In genomic region chr11:34629711-34630110, GRCh38 we compare ENCODE assay signal across 34 cellular contexts. TPM values are rescaled to one million over a fixed set of nuclear protein-coding genes. Genes with fewer than 3 reads are reported as not detected.
DNase-seq lines count a peak whose midpoint lies in the region; ATAC-seq and TF ChIP-seq lines count a peak whose summit lies in the region.
"Had no signal": no experiment of that assay in that cellular context is flagged by ENCODE, and none has a peak within 500 bp of the region (broad histone marks: within the 10 kb centered on the region; RNA-seq: fewer than 3 reads in every experiment).

No MANE protein-coding gene starts in this region.

- H3K4me1 ChIP-seq in breast epithelium = peaks cover 0 to 7% of the 10 kb centered on the region in 2 donors
- no peaks in the 10 kb centered on the region for H3K4me1 ChIP-seq in right cardiac atrium (ENCODE audit: control insufficient read depth, insufficient read depth, low read length)
- H3K4me1 ChIP-seq: SJCRH30 had no signal

- POLR2A ChIA-PET in MCF 10A (lab: Yijun Ruan, JAX) = interaction anchor here (0.6 to 1.4 kb wide), 2 partner anchors 11 to 249 kb away, joined by 3 read pairs; no protein-coding TSS in a partner anchor

- H3K27me3 Mint-ChIP-seq in MCF 10A (ENCODE audit: insufficient read depth, unreplicated experiment) = no peaks in the 10 kb centered on the region

- TF ChIP-seq CTCF in breast epithelium (IDR thresholded peaks at IDR 0.05) (no peak), MCF 10A (IDR thresholded peaks at IDR 0.05; ENCODE audit: unreplicated experiment) (no peak), VCaP (conservative IDR thresholded peaks at IDR 0.05) (no peak)

- no peaks in the 10 kb centered on the region for H3K36me3 Mint-ChIP-seq in MCF 10A (ENCODE audit: insufficient read depth, unreplicated experiment)
- H3K36me3 Mint-ChIP-seq: CD4-positive, alpha-beta memory T cell had no signal

- H3K27me3 ChIP-seq in breast epithelium (no peaks in the 10 kb centered on the region), right cardiac atrium (ENCODE audit: control insufficient read depth, insufficient read depth) (no peaks in the 10 kb centered on the region)
- H3K27me3 ChIP-seq: right lobe of liver, SJCRH30 had no signal

- CTCF ChIA-PET in MCF 10A (lab: Yijun Ruan, JAX) = interaction anchor here (1.9 kb wide), 1 partner anchor 11 kb away, joined by 4 read pairs; no protein-coding TSS in a partner anchor

- H3K9me3 ChIP-seq in breast epithelium (no peaks in the 10 kb centered on the region), right cardiac atrium (ENCODE audit: control insufficient read depth, low read length) (no peaks in the 10 kb centered on the region)
- H3K9me3 ChIP-seq: right lobe of liver, SJCRH30, spleen had no signal

- H3K27ac ChIP-seq in breast epithelium (peak overlapping the region; percentile 80 to 89), VCaP (peak overlapping the region; percentile 100), right cardiac atrium (ENCODE audit: low read length) (no peak overlapping the region)
- H3K27ac ChIP-seq: KMS-11, right lobe of liver, SJCRH30, spleen had no signal

- no peak overlapping the region for H3K4me3 Mint-ChIP-seq in MCF 10A (ENCODE audit: unreplicated experiment)
- H3K4me3 Mint-ChIP-seq: activated CD4-positive, alpha-beta T cell treated with anti-CD3 and anti-CD28 coated beads, Interleukin-2, amount 10 ng/mL, durations not matched to agents 24 days and 14 days; activated naive CD8-positive, alpha-beta T cell treated with anti-CD3 and anti-CD28 coated beads, Interleukin-2, amount 10 ng/mL, durations not matched to agents 7 days and 5 days; activated T-cell treated with anti-CD3 and anti-CD28 coated beads, Interleukin-2, amount 50 U/mL, for 24 hours; CD4-positive, alpha-beta memory T cell; effector memory CD8-positive, alpha-beta T cell had no signal

- ATAC-seq in right cardiac atrium = no peak
- no peak for ATAC-seq in activated CD4-positive, CD25-positive, alpha-beta regulatory T cell treated with anti-CD3 and anti-CD28 coated beads, Interleukin-2, amount 50 U/mL, for 24 hours
- ATAC-seq: effector memory CD8-positive, alpha-beta T cell; right lobe of liver had no signal

- no peaks in the 10 kb centered on the region for H3K36me3 ChIP-seq in breast epithelium
- H3K36me3 ChIP-seq: right lobe of liver, SJCRH30, spleen had no signal

- intact Hi-C loops in breast epithelium (cut with DNase I; ENCODE audit: low total_unique reads) (no loop called here), MCF 10A (cut with micrococcal nuclease) (no loop called here), right cardiac atrium (cut with DNase I) (no loop called here)

- no peak overlapping the region for H3K27ac Mint-ChIP-seq in MCF 10A (ENCODE audit: low read depth, unreplicated experiment)
- H3K27ac Mint-ChIP-seq: activated CD4-positive, alpha-beta T cell treated with anti-CD3 and anti-CD28 coated beads, Interleukin-2, amount 10 ng/mL, durations not matched to agents 24 days and 14 days; activated naive CD8-positive, alpha-beta T cell treated with anti-CD3 and anti-CD28 coated beads, Interleukin-2, amount 10 ng/mL, durations not matched to agents 7 days and 5 days; activated T-cell treated with anti-CD3 and anti-CD28 coated beads, Interleukin-2, amount 50 U/mL, for 24 hours; CD4-positive, alpha-beta memory T cell; effector memory CD8-positive, alpha-beta T cell had no signal

- BruUV-seq in MCF 10A (replicated peaks; lab: Mats Ljungman, UMichigan) = no TSS peak

- DNase-seq in breast epithelium (ENCODE audit: low spot score in 2 of 2) = no peak
- no peak for DNase-seq in MCF 10A (ENCODE audit: unreplicated experiment)
- peak; percentile 72 for DNase-seq in kidney tubule cell (ENCODE audit: low spot score)
- DNase-seq in right cardiac atrium = no peak
- no peak for DNase-seq in SW 1271 (lab: John Stamatoyannopoulos, UW)
- DNase-seq in NCI-H2107 (lab: John Stamatoyannopoulos, UW) = no peak
- DNase-seq: activated CD4-positive, alpha-beta T cell treated with anti-CD3 and anti-CD28 coated beads, Interleukin-2, amount 10 ng/mL, durations not matched to agents 24 days and 14 days; activated effector memory CD4-positive, alpha-beta T cell treated with anti-CD3 and anti-CD28 coated beads, Interleukin-2, amount 50 U/mL, for 16 hours; activated naive CD8-positive, alpha-beta T cell treated with anti-CD3 and anti-CD28 coated beads, Interleukin-2, amount 10 ng/mL, durations not matched to agents 7 days and 5 days; activated T-cell treated with anti-CD3 and anti-CD28 coated beads, Interleukin-2, amount 50 U/mL, for 24 hours; CD4-positive, alpha-beta memory T cell; central memory CD4-positive, alpha-beta T cell; DMS 273 treated with DMSO at 0.1 percent for 48 hours; effector memory CD8-positive, alpha-beta T cell; EL; islet precursor cell; NCI-H1417; NCI-H2081; NCI-H345; NCI-H774; right lobe of liver; SJCRH30; spleen; stimulated activated CD4-positive, alpha-beta T cell treated with anti-CD3 and anti-CD28 coated beads, Interleukin-2, amount 100 ng/mL, for 24 hours; stimulated activated CD8-positive, alpha-beta memory T cell treated with anti-CD3 and anti-CD28 coated beads, Interleukin-4, amount 100 ng/mL, for 48 hours; T1000; trophoblast cell had no signal

- TF ChIP-seq POLR2A in breast epithelium (IDR thresholded peaks at IDR 0.05) = no peak

- no peak overlapping the region for H3K4me3 ChIP-seq in breast epithelium
- H3K4me3 ChIP-seq in right cardiac atrium (ENCODE audit: low read length) = no peak overlapping the region
- H3K4me3 ChIP-seq: right lobe of liver, SJCRH30, spleen had no signal

- no peaks in the 10 kb centered on the region for H3K9me3 Mint-ChIP-seq in MCF 10A (ENCODE audit: unreplicated experiment)
- H3K9me3 Mint-ChIP-seq: activated CD4-positive, alpha-beta T cell treated with anti-CD3 and anti-CD28 coated beads, Interleukin-2, amount 10 ng/mL, durations not matched to agents 24 days and 14 days; activated naive CD8-positive, alpha-beta T cell treated with anti-CD3 and anti-CD28 coated beads, Interleukin-2, amount 10 ng/mL, durations not matched to agents 7 days and 5 days; activated T-cell treated with anti-CD3 and anti-CD28 coated beads, Interleukin-2, amount 50 U/mL, for 24 hours; CD4-positive, alpha-beta memory T cell; effector memory CD8-positive, alpha-beta T cell had no signal

- peaks cover 34% of the 10 kb centered on the region for H3K4me1 Mint-ChIP-seq in MCF 10A (ENCODE audit: insufficient read depth, unreplicated experiment)

RNA-seq across cellular contexts. Expression of gene EHF, which starts 8.8 kb away (rescaled TPM):
- total RNA-seq in breast epithelium (100 to 1,000 TPM in 2 of 3 donors, under 1 TPM in 1; 0.16 to 392 (median 132) TPM), MCF 10A (2022) (0.54 and 1.1 TPM in 2 replicates), right cardiac atrium (under 1 TPM; 0.17 to 0.47 (median 0.27) TPM)
- 0.14 TPM for polyA plus RNA-seq in right cardiac atrium
- total RNA-seq: A673; activated CD4-positive, alpha-beta T cell treated with anti-CD3 and anti-CD28 coated beads, Interleukin-2, amount 10 ng/mL, durations not matched to agents 24 days and 14 days; activated CD8-positive, alpha-beta memory T cell treated with anti-CD3 and anti-CD28 coated beads for 36 hours; activated naive CD8-positive, alpha-beta T cell treated with anti-CD3 and anti-CD28 coated beads, Interleukin-2, amount 10 ng/mL, durations not matched to agents 7 days and 5 days; CD4-positive, alpha-beta memory T cell; H4; RPMI7951; SJCRH30 had no signal
- polyA plus RNA-seq: CD4-positive, alpha-beta memory T cell had no signal
